ENCODE assay signal across 8 cellular contexts in genomic region chr18:49459404-49460171, GRCh38. TPM values are rescaled to one million over a fixed set of nuclear protein-coding genes. Genes with fewer than 3 reads are reported as not detected.
DNase-seq lines count a peak whose midpoint lies in the region; ATAC-seq, FAIRE-seq and TF ChIP-seq lines count a peak whose summit lies in the region.

No MANE protein-coding gene starts in this region.

- no peak for TF ChIP-seq POLR2A in GM12878 (IDR thresholded peaks at IDR 0.05; ENCODE audit: low read depth, low read length)

- CTCF ChIA-PET in GM12878 (lab: Yijun Ruan, JAX): interaction anchor here (0.7 to 1.8 kb wide), 11 partner anchors 9 to 748 kb away, joined by 3 to 8 read pairs (median 4); partner anchors contain the start of gene C18orf32

- H3K9me2 ChIP-seq in OCI-LY1 (ENCODE audit: low read depth, low read length): no peaks in the 10 kb centered on the region

- ATAC-seq in GM21529 (IDR thresholded peaks at IDR 0.05; ENCODE audit: unreplicated experiment): peak; percentile 42
- ATAC-seq in GM12878: peak; percentile 71

- WGBS in GM12878 (ENCODE audit: insufficient coverage, insufficient replicate concordance, low lambda C conversion rate, missing lambda C conversion rate): 13% methylated on average over 16 of the region's 16 CpGs

- H3K4me3 ChIP-seq in OCI-LY1 (ENCODE audit: low read depth, low read length, poor library complexity, severe bottlenecking) (peak overlapping the region; percentile 85), GM12878 (peak overlapping the region; percentile 84)

- no peak for TF ChIP-seq EP300 in GM12878 (IDR thresholded peaks at IDR 0.05; ENCODE audit: borderline replicate concordance in 1 of 2, control insufficient read depth in 1 of 2, low read depth in 2 of 2, low read length in 2 of 2)

- FAIRE-seq in GM12878 (lab: Jason Lieb, UNC): no peak

- TF ChIP-seq CTCF in OCI-LY1 (IDR thresholded peaks at IDR 0.05; ENCODE audit: low read length): no peak
- TF ChIP-seq CTCF in GM12878 (IDR thresholded peaks at IDR 0.05 in 2 of 3, conservative IDR thresholded peaks at IDR 0.05 in 1 of 3; ENCODE audit: control insufficient read depth in 2 of 3, extremely low read depth in 1 of 3, insufficient read depth in 1 of 3, low read depth in 3 of 3, low read length in 3 of 3): no peak

- SMC1A ChIA-PET in GM12878 (lab: Charles Lee; ENCODE audit: uncharacterized antibody, unreplicated experiment): interaction anchor here (0.5 to 3.4 kb wide), 9 partner anchors 10 to 443 kb away, joined by 3 to 19 read pairs (median 4); partner anchors contain the start of gene C18orf32

- H3K4me2 ChIP-seq in OCI-LY1 (ENCODE audit: low read length) (peak overlapping the region; percentile 95), GM12878 (ENCODE audit: control insufficient read depth, insufficient read depth) (peak overlapping the region; percentile 99)

- H3K27ac ChIP-seq in OCI-LY1 (ENCODE audit: low read depth, low read length, poor library complexity, severe bottlenecking) (peak overlapping the region; percentile 32), GM12878 (ENCODE audit: control insufficient read depth, insufficient read depth) (peak overlapping the region; percentile 72)

- peaks cover 13% of the 10 kb centered on the region; the same call in 1 of the 2 replicates for H3K36me3 ChIP-seq in OCI-LY1 (ENCODE audit: insufficient read depth, low read length)
- H3K36me3 ChIP-seq in GM12878 (ENCODE audit: control insufficient read depth in 2 of 2, insufficient read depth in 2 of 2, low read length in 1 of 2): no peaks in the 10 kb centered on the region

- TF ChIP-seq RAD21 in GM12878 (IDR thresholded peaks at IDR 0.05; ENCODE audit: insufficient read depth, low read depth, low read length): no peak

- intact Hi-C loops in GM12878 (cut with micrococcal nuclease; ENCODE audit: unreplicated experiment): loop anchor here (2.0 kb wide), 2 partner anchors 17 to 27 kb away; partner anchors contain the start of gene C18orf32

- H4K20me1 ChIP-seq in OCI-LY1 (ENCODE audit: insufficient read depth, low read length): no peaks in the 10 kb centered on the region
- H4K20me1 ChIP-seq in GM12878 (ENCODE audit: control insufficient read depth, insufficient read depth): no peaks in the 10 kb centered on the region

- H3K9ac ChIP-seq in OCI-LY1 (ENCODE audit: low read length) (peak overlapping the region; percentile 84), GM12878 (ENCODE audit: control insufficient read depth, insufficient read depth, low read length) (peak overlapping the region; percentile 69)

- H3K9me3 ChIP-seq in OCI-LY1 (ENCODE audit: low read length) (no peaks in the 10 kb centered on the region), GM12878 (replicated peaks; ENCODE audit: control insufficient read depth, insufficient read depth, low read length) (no peaks in the 10 kb centered on the region)

- DNase-seq in COLO668 (lab: John Stamatoyannopoulos, UW; ENCODE audit: unreplicated experiment) (peak; percentile 18), GM12878 (ENCODE audit: low read depth, low spot score) (no peak), kidney tubule cell (ENCODE audit: low spot score) (peak; percentile 34), SKM-1 (lab: John Stamatoyannopoulos, UW; ENCODE audit: unreplicated experiment) (no peak), NCI-H187 treated with DMSO at 0.1 percent for 48 hours (lab: John Stamatoyannopoulos, UW) (no peak)
- DNase-seq in stimulated activated CD4-positive, alpha-beta T cell treated with anti-CD3 and anti-CD28 coated beads, Interleukin-4, amount 100 ng/mL, for 48 hours (ENCODE audit: low read depth in 2 of 2): peak; percentile 11 to 14

- POLR2A ChIA-PET in GM12878 (lab: Charles Lee): interaction anchor here (0.6 to 4.1 kb wide), 12 partner anchors 11 to 1819 kb away, joined by 3 to 14 read pairs (median 6); partner anchors contain the start of gene C18orf32

- in situ Hi-C loops in GM12878 (cut with MboI): no loop called here

- H2AFZ ChIP-seq in OCI-LY1 (ENCODE audit: low read length): no peak overlapping the region
- peak overlapping the region; percentile 82 for H2AFZ ChIP-seq in GM12878 (ENCODE audit: control insufficient read depth, low read depth, low read length)

- H3F3A ChIP-seq in OCI-LY1 (ENCODE audit: insufficient read depth, low read length): no peaks in the 10 kb centered on the region

- peaks cover 36% of the 10 kb centered on the region for H3K4me1 ChIP-seq in OCI-LY1 (ENCODE audit: insufficient read depth, low read length, severe bottlenecking)
- peaks cover 3% of the 10 kb centered on the region; the same call in 1 of the 2 replicates for H3K4me1 ChIP-seq in GM12878 (ENCODE audit: control insufficient read depth, insufficient read depth, low read length)

- BruUV-seq in GM12878 (replicated peaks; lab: Mats Ljungman, UMichigan): no TSS peak

- H3K79me2 ChIP-seq in OCI-LY1 (ENCODE audit: insufficient read depth, low read length) (peaks cover 50% of the 10 kb centered on the region), GM12878 (ENCODE audit: control insufficient read depth, insufficient read depth, low read length) (peaks cover 34% of the 10 kb centered on the region)

- no peaks in the 10 kb centered on the region for H3K27me3 ChIP-seq in OCI-LY1 (ENCODE audit: insufficient read depth, low read length)
- H3K27me3 ChIP-seq in GM12878 (replicated peaks in 1 of 2; ENCODE audit: control insufficient read depth in 2 of 2, insufficient read depth in 2 of 2, low read length in 1 of 2): no peaks in the 10 kb centered on the region

- RAD21 ChIA-PET in GM12878 (lab: Charles Lee; ENCODE audit: unreplicated experiment): interaction anchor here (0.5 to 1.7 kb wide), 9 partner anchors 13 to 865 kb away, joined by 3 to 7 read pairs (median 3); partner anchors contain the start of gene C18orf32

TF ChIP-seq in GM12878, 131 proteins besides CTCF, POLR2A, EP300 and RAD21 (continues in another document):
- no peak for TF ChIP-seq CHD4 (IDR thresholded peaks at IDR 0.05)

RNA-seq across cellular contexts. Expression of gene DYM, which starts 0.9 kb away (rescaled TPM):
- total RNA-seq in GM12878 (2013; cell fraction: nucleolus; rRNA removed): 145 and 168 TPM in 2 replicates
- 67.4 and 72.6 TPM in 2 replicates for total RNA-seq in GM12878 (2014; rRNA removed)
- total RNA-seq in GM12878 (2014; rRNA removed; fragmentation: Illumina TruSeq; extraction: Trizol): 32.3 and 35.9 TPM in 2 replicates
- 58.7 and 61.9 TPM in 2 replicates for total RNA-seq in GM12878 (2021)
- 19.8 TPM for polyA plus RNA-seq in GM12878 (2011; ENCODE audit: low read depth)
- polyA plus RNA-seq in GM12878 (2011; rRNA removed): 80.4 and 82.4 TPM in 2 replicates
- 36.6 and 40.7 TPM in 2 replicates for polyA plus RNA-seq in GM12878 (2011; cell fraction: cytosol; rRNA removed)
- polyA plus RNA-seq in GM12878 (2011; cell fraction: nucleus; rRNA removed): 26.3 and 28.1 TPM in 2 replicates
- polyA plus RNA-seq in GM12878 (2012): 27.1 and 40.3 TPM in 2 replicates
- 27.3 and 38.5 TPM in 2 replicates for polyA plus RNA-seq in GM12878 (2014; fragmentation: Illumina TruSeq; extraction: Trizol)
- 10 to 100 TPM in 1 of 2 experiments, 1 to 10 TPM in 1; 9.0 to 21.1 TPM for polyA plus RNA-seq in GM12878 (2014; fragmentation: Nextera tagmentation; extraction: Ambion mirVana)
- 46.6 and 49.3 TPM in 2 replicates for polyA plus RNA-seq in GM12878 (2014; rRNA removed)
- polyA plus RNA-seq in GM12878 (2016; fragmentation: Nextera tagmentation; extraction: Ambion mirVana): 10 to 100 TPM; 45.8 to 49.5 TPM
- polyA minus RNA-seq in GM12878 (2011; rRNA and poly(A)+ RNA removed): 85.1 and 87.1 TPM in 2 replicates
- polyA minus RNA-seq in GM12878 (2011; cell fraction: cytosol; rRNA and poly(A)+ RNA removed): 34.5 and 40.8 TPM in 2 replicates
- polyA minus RNA-seq in GM12878 (2011; cell fraction: nucleus; rRNA and poly(A)+ RNA removed): 144 and 255 TPM in 2 replicates

RNA-seq across cellular contexts. Expression of gene C18orf32, which starts 27.4 kb away (rescaled TPM):
- total RNA-seq in GM12878 (2013; cell fraction: nucleolus; rRNA removed): 9.8 and 11.3 TPM in 2 replicates
- total RNA-seq in GM12878 (2014; rRNA removed) (11.5 and 14.9 TPM in 2 replicates), GM12878 (2014; rRNA removed; fragmentation: Illumina TruSeq; extraction: Trizol) (11.9 and 13.7 TPM in 2 replicates), GM12878 (2021) (26.6 and 30.1 TPM in 2 replicates)
- 8.9 TPM for polyA plus RNA-seq in GM12878 (2011; ENCODE audit: low read depth)
- polyA plus RNA-seq in GM12878 (2011; rRNA removed) (21.3 and 48.8 TPM in 2 replicates), GM12878 (2014; fragmentation: Illumina TruSeq; extraction: Trizol) (19.8 and 25.8 TPM in 2 replicates), GM12878 (2014; fragmentation: Nextera tagmentation; extraction: Ambion mirVana) (10 to 100 TPM; 35.7 to 44.0 TPM), GM12878 (2014; rRNA removed) (31.6 and 42.0 TPM in 2 replicates), GM12878 (2016; fragmentation: Nextera tagmentation; extraction: Ambion mirVana) (10 to 100 TPM; 55.7 to 67.0 TPM)
- 11.7 and 14.2 TPM in 2 replicates for polyA plus RNA-seq in GM12878 (2011; cell fraction: cytosol; rRNA removed)
- polyA plus RNA-seq in GM12878 (2011; cell fraction: nucleus; rRNA removed): 9.6 and 11.6 TPM in 2 replicates
- 24.0 and 32.5 TPM in 2 replicates for polyA plus RNA-seq in GM12878 (2012)
- polyA minus RNA-seq in GM12878 (2011; rRNA and poly(A)+ RNA removed): 2.2 and 3.2 TPM in 2 replicates
- 3.3 and 4.0 TPM in 2 replicates for polyA minus RNA-seq in GM12878 (2011; cell fraction: cytosol; rRNA and poly(A)+ RNA removed)
- 3.4 and 4.9 TPM in 2 replicates for polyA minus RNA-seq in GM12878 (2011; cell fraction: nucleus; rRNA and poly(A)+ RNA removed)

RNA-seq across cellular contexts. Expression of gene RPL17, which starts 32.7 kb away (rescaled TPM):
- total RNA-seq in GM12878 (2013; cell fraction: nucleolus; rRNA removed): 669 and 679 TPM in 2 replicates
- total RNA-seq in GM12878 (2014; rRNA removed) (3,129 and 3,391 TPM in 2 replicates), GM12878 (2014; rRNA removed; fragmentation: Illumina TruSeq; extraction: Trizol) (3,939 and 4,064 TPM in 2 replicates), GM12878 (2021) (2,307 and 2,345 TPM in 2 replicates)
- polyA plus RNA-seq in GM12878 (2011; ENCODE audit: low read depth): 3,607 TPM
- polyA plus RNA-seq in GM12878 (2011; rRNA removed) (4,363 and 5,610 TPM in 2 replicates), GM12878 (2014; fragmentation: Illumina TruSeq; extraction: Trizol) (3,300 and 3,786 TPM in 2 replicates), GM12878 (2014; fragmentation: Nextera tagmentation; extraction: Ambion mirVana) (1,000 to 10,000 TPM; 3,193 to 4,110 TPM), GM12878 (2014; rRNA removed) (3,404 and 3,644 TPM in 2 replicates), GM12878 (2016; fragmentation: Nextera tagmentation; extraction: Ambion mirVana) (1,000 to 10,000 TPM; 1,396 to 1,427 TPM)
- polyA plus RNA-seq in GM12878 (2011; cell fraction: cytosol; rRNA removed): 3,902 and 3,904 TPM in 2 replicates
- 1,396 and 1,746 TPM in 2 replicates for polyA plus RNA-seq in GM12878 (2011; cell fraction: nucleus; rRNA removed)
- polyA plus RNA-seq in GM12878 (2012): 4,706 and 5,163 TPM in 2 replicates
- polyA minus RNA-seq in GM12878 (2011; rRNA and poly(A)+ RNA removed): 1,774 and 2,431 TPM in 2 replicates
- 509 and 557 TPM in 2 replicates for polyA minus RNA-seq in GM12878 (2011; cell fraction: cytosol; rRNA and poly(A)+ RNA removed)
- 369 and 448 TPM in 2 replicates for polyA minus RNA-seq in GM12878 (2011; cell fraction: nucleus; rRNA and poly(A)+ RNA removed)

Comparison
In these comparisons a context has a peak if more than half of its experiments do, and no peak if none do; other contexts are left out.
1. DNase-seq: peak in COLO668 (single experiment), kidney tubule cell (single experiment) and stimulated activated CD4-positive, alpha-beta T cell treated with anti-CD3 and anti-CD28 coated beads, Interleukin-4, amount 100 ng/mL, for 48 hours (2 of 2); none in GM12878 (single experiment), SKM-1 (single experiment) and NCI-H187 treated with DMSO at 0.1 percent for 48 hours (single experiment).